ENCODE assay signal across 8 cellular contexts in genomic region chr2:64751286-64752260, GRCh38.
A peak's percentile ranks its signal among the peaks of the same experiment; 100 is the strongest.
DNase-seq lines count a peak whose midpoint lies in the region; ATAC-seq, FAIRE-seq and TF ChIP-seq lines count a peak whose summit lies in the region.

No MANE protein-coding gene starts in this region.

- dilution Hi-C loops in IMR-90 (cut with HindIII; ENCODE audit: low sequenced_read_pairs, unreplicated experiment): no loop called here

- POLR2A ChIA-PET in IMR-90 (lab: Charles Lee; ENCODE audit: unreplicated experiment): interaction anchor here (0.6 to 1.2 kb wide), 9 partner anchors 16 to 379 kb away, joined by 3 to 8 read pairs (median 3); partner anchors contain the start of gene SERTAD2

- peak overlapping the region; percentile 87 for H3K23ac ChIP-seq in IMR-90 (ENCODE audit: low read depth, low read length)

- peak overlapping the region; percentile 91 for H3K27ac ChIP-seq in IMR-90 (ENCODE audit: insufficient read depth, low read length)
- H3K27ac ChIP-seq in RWPE2 (ENCODE audit: poor library complexity, severe bottlenecking): peak overlapping the region; percentile 87
- peak overlapping the region; percentile 99 for H3K27ac ChIP-seq in skeletal muscle tissue (ENCODE audit: low read depth, low read length)

- H3K4me3 Mint-ChIP-seq in activated T-cell treated with anti-CD3 and anti-CD28 coated beads, Interleukin-2, amount 50 U/mL, for 24 hours: peak overlapping the region; percentile 93
- peak overlapping the region; percentile 94 to 100 (median 97) for H3K4me3 Mint-ChIP-seq in immature natural killer cell

- H3K27me3 ChIP-seq in IMR-90 (ENCODE audit: control insufficient read depth, insufficient read depth, low read length): no peaks in the 10 kb centered on the region
- no peaks in the 10 kb centered on the region for H3K27me3 ChIP-seq in RWPE2 (ENCODE audit: insufficient read depth, poor library complexity, severe bottlenecking)
- no peaks in the 10 kb centered on the region for H3K27me3 ChIP-seq in bronchial epithelial cell (ENCODE audit: control insufficient read depth, insufficient read depth, low read length)
- no peaks in the 10 kb centered on the region for H3K27me3 ChIP-seq in skeletal muscle tissue (ENCODE audit: control insufficient read depth in 3 of 3, insufficient read depth in 3 of 3, low read length in 3 of 3)

- DNase-seq in activated T-cell treated with anti-CD3 and anti-CD28 coated beads, Interleukin-2, amount 50 U/mL, for 24 hours: no peak
- no peak for DNase-seq in activated T-cell treated with anti-CD3 and anti-CD28 coated beads, Interleukin-2, amount 50 U/mL, for 48 hours
- DNase-seq in IMR-90: peak; percentile 49
- peak; percentile 98 for DNase-seq in RWPE2 (ENCODE audit: low spot score)
- DNase-seq in bronchial epithelial cell (ENCODE audit: low read depth): peak; percentile 94
- peak in 2 of 3 donors; percentile 98 for DNase-seq in immature natural killer cell

- H3K9me3 ChIP-seq in IMR-90 (ENCODE audit: control insufficient read depth, insufficient read depth, low read length) (0 out of 2 replicates have a peak, but pooled peaks cover 2% of the 10 kb centered on the region), RWPE2 (ENCODE audit: severe bottlenecking) (no peaks in the 10 kb centered on the region), skeletal muscle tissue (ENCODE audit: control insufficient read depth in 3 of 3, low read length in 3 of 3) (no peaks in the 10 kb centered on the region)

- peak; percentile 73 for TF ChIP-seq POLR2A in IMR-90 (IDR thresholded peaks at IDR 0.05; ENCODE audit: low read depth, low read length)

- H3K9me3 Mint-ChIP-seq in activated T-cell treated with anti-CD3 and anti-CD28 coated beads, Interleukin-2, amount 50 U/mL, for 24 hours: no peaks in the 10 kb centered on the region
- H3K9me3 Mint-ChIP-seq in immature natural killer cell: no peaks in the 10 kb centered on the region

- H3K4me1 ChIP-seq in IMR-90 (ENCODE audit: control insufficient read depth, insufficient read depth, low read length) (peaks cover 2% of the 10 kb centered on the region; the same call in 1 of the 2 replicates), RWPE2 (ENCODE audit: insufficient read depth, poor library complexity, severe bottlenecking) (peaks cover 25% of the 10 kb centered on the region), skeletal muscle tissue (ENCODE audit: control insufficient read depth in 3 of 3, insufficient read depth in 3 of 3, low read length in 3 of 3) (peaks cover 5 to 16% (median 9%) of the 10 kb centered on the region in 3 donors)

- peaks cover 3% of the 10 kb centered on the region; the same call in 1 of the 2 replicates for H3K9me1 ChIP-seq in IMR-90 (ENCODE audit: insufficient read depth, low read length)

- peak overlapping the region; percentile 57 for H4K5ac ChIP-seq in IMR-90 (ENCODE audit: low read depth, low read length)

- ATAC-seq in GM21717 (IDR thresholded peaks at IDR 0.05; ENCODE audit: unreplicated experiment) (peak; percentile 84), IMR-90 (ENCODE audit: low read depth) (peak; percentile 90), RWPE2 (ENCODE audit: low read depth) (peak; percentile 84)

- H2BK120ac ChIP-seq in IMR-90 (ENCODE audit: low read depth, low read length): peak overlapping the region; percentile 73

- intact Hi-C loops in IMR-90 (cut with micrococcal nuclease): loop anchor here (1.0 to 10.0 kb wide), 6 partner anchors 16 to 417 kb away; no protein-coding TSS in a partner anchor

- H3K27ac Mint-ChIP-seq in activated T-cell treated with anti-CD3 and anti-CD28 coated beads, Interleukin-2, amount 50 U/mL, for 24 hours: peak overlapping the region; percentile 95
- peak overlapping the region; percentile 85 to 99 (median 97) for H3K27ac Mint-ChIP-seq in immature natural killer cell

- peak overlapping the region; percentile 94 for H2BK15ac ChIP-seq in IMR-90 (ENCODE audit: low read depth, low read length)

- no peaks in the 10 kb centered on the region for H4K20me1 ChIP-seq in IMR-90 (ENCODE audit: insufficient read depth, low read length)

- H3K4me1 Mint-ChIP-seq in activated T-cell treated with anti-CD3 and anti-CD28 coated beads, Interleukin-2, amount 50 U/mL, for 24 hours (ENCODE audit: low read depth): peaks cover 32% of the 10 kb centered on the region
- peaks cover 11 to 25% of the 10 kb centered on the region in 2 donors for H3K4me1 Mint-ChIP-seq in immature natural killer cell

- H4K91ac ChIP-seq in IMR-90 (ENCODE audit: insufficient read depth, low read depth, low read length): peak overlapping the region; percentile 95

- H2AK9ac ChIP-seq in IMR-90 (replicated peaks; ENCODE audit: low read depth, low read length, poor library complexity): peak overlapping the region; percentile 99

- H3K4me3 ChIP-seq in IMR-90 (ENCODE audit: insufficient read depth, low read depth, low read length) (peak overlapping the region; percentile 56), RWPE2 (ENCODE audit: severe bottlenecking) (peak overlapping the region; percentile 55), bronchial epithelial cell (ENCODE audit: low read depth, low read length) (peak overlapping the region; percentile 56), skeletal muscle tissue (ENCODE audit: low read length in 3 of 3) (peak overlapping the region; percentile 92 to 99 (median 93))

- no peak for FAIRE-seq in bronchial epithelial cell (lab: Jason Lieb, UNC)

- in situ Hi-C loops in IMR-90 (cut with MboI; ENCODE audit: low sequenced_read_pairs): loop anchor here (5.0 kb wide), 1 partner anchor 111 kb away; no protein-coding TSS in a partner anchor

- H3K36me3 Mint-ChIP-seq in activated T-cell treated with anti-CD3 and anti-CD28 coated beads, Interleukin-2, amount 50 U/mL, for 24 hours (ENCODE audit: low read depth): peaks cover 8% of the 10 kb centered on the region
- no peaks in the 10 kb centered on the region for H3K36me3 Mint-ChIP-seq in immature natural killer cell

- WGBS in IMR-90 (ENCODE audit: extremely low coverage in 2 of 2, insufficient read length in 1 of 2), 2 experiments: 0% methylated on average over 27 of the region's 59 CpGs; no CpG with 5 or more reads in 1 of the 2 experiments

- TF ChIP-seq CTCF in IMR-90 (conservative IDR thresholded peaks at IDR 0.05; ENCODE audit: low read depth, low read length) (peak; percentile 52), RWPE2 (IDR thresholded peaks at IDR 0.05; ENCODE audit: poor library complexity, severe bottlenecking) (no peak), bronchial epithelial cell (IDR thresholded peaks at IDR 0.05; ENCODE audit: insufficient read depth, low read length, severe bottlenecking) (peak; percentile 37)

- peak overlapping the region; percentile 7 for H2BK20ac ChIP-seq in IMR-90 (ENCODE audit: low read depth, low read length)

- TF ChIP-seq RAD21 in IMR-90 (IDR thresholded peaks at IDR 0.05; ENCODE audit: low read length): peak; percentile 57

- no peaks in the 10 kb centered on the region for H3K27me3 Mint-ChIP-seq in activated T-cell treated with anti-CD3 and anti-CD28 coated beads, Interleukin-2, amount 50 U/mL, for 24 hours
- peaks cover 5 to 11% (median 7%) of the 10 kb centered on the region in 3 donors for H3K27me3 Mint-ChIP-seq in immature natural killer cell (ENCODE audit: low read depth in 3 of 3)

- H3K4ac ChIP-seq in IMR-90 (ENCODE audit: low read depth, low read length): peak overlapping the region; percentile 87

- peak overlapping the region; percentile 92 for H2AK5ac ChIP-seq in IMR-90 (ENCODE audit: low read depth, low read length)

- H3K14ac ChIP-seq in IMR-90 (replicated peaks; ENCODE audit: low read depth, low read length): peak overlapping the region; percentile 84

- H3K4me2 ChIP-seq in IMR-90 (ENCODE audit: low read depth, low read length): peak overlapping the region; percentile 87

- peaks cover 3 to 14% of the 10 kb centered on the region in 2 experiments; a peak in 2 of 4 replicates for H3K79me1 ChIP-seq in IMR-90 (ENCODE audit: low read depth in 1 of 2, low read length in 2 of 2)

- H3K18ac ChIP-seq in IMR-90 (ENCODE audit: low read depth, low read length): peak overlapping the region; percentile 86

- H3K9ac ChIP-seq in IMR-90 (ENCODE audit: low read depth, low read length) (peak overlapping the region; percentile 91), skeletal muscle tissue (ENCODE audit: low read depth in 1 of 3, low read length in 3 of 3) (peak overlapping the region; percentile 98)

- H2AFZ ChIP-seq in IMR-90 (replicated peaks; ENCODE audit: low read length, poor library complexity): peak overlapping the region; percentile 95

- peak overlapping the region; percentile 94 for H3K56ac ChIP-seq in IMR-90 (ENCODE audit: extremely low read depth, insufficient read depth, low read length)

- H2BK5ac ChIP-seq in IMR-90 (ENCODE audit: low read depth, low read length, poor library complexity, severe bottlenecking): peak overlapping the region; percentile 88

- peak overlapping the region; percentile 86 to 89 for H4K8ac ChIP-seq in IMR-90 (ENCODE audit: low read depth in 2 of 2, low read length in 2 of 2)

- no TSS peak for BruUV-seq in IMR-90 (replicated peaks; lab: Mats Ljungman, UMichigan)

- CTCF ChIA-PET in IMR-90 (lab: Yijun Ruan, JAX): interaction anchor here (0.6 to 1.8 kb wide), 12 partner anchors 10 to 105 kb away, joined by 3 to 6 read pairs (median 3); partner anchors contain the start of gene SERTAD2

- no peaks in the 10 kb centered on the region for H3K36me3 ChIP-seq in IMR-90 (ENCODE audit: control insufficient read depth, insufficient read depth, low read length)
- H3K36me3 ChIP-seq in RWPE2 (ENCODE audit: low read depth): no peaks in the 10 kb centered on the region
- H3K36me3 ChIP-seq in bronchial epithelial cell (ENCODE audit: control insufficient read depth, insufficient read depth, low read length): no peaks in the 10 kb centered on the region
- no peaks in the 10 kb centered on the region for H3K36me3 ChIP-seq in skeletal muscle tissue (ENCODE audit: control insufficient read depth in 3 of 3, insufficient read depth in 3 of 3, low read length in 3 of 3)

TF ChIP-seq in IMR-90, 13 proteins besides CTCF, POLR2A, EP300 and RAD21 (continues in another document):
- TF ChIP-seq RCOR1 (IDR thresholded peaks at IDR 0.05; ENCODE audit: insufficient replicate concordance, low read length) (no peak), FOS (IDR thresholded peaks at IDR 0.05; ENCODE audit: low read depth, low read length) (peak; percentile 52; the same call in 1 of the 2 replicates), RFX5 (IDR thresholded peaks at IDR 0.05; ENCODE audit: low read depth, low read length) (no peak), MAFK (IDR thresholded peaks at IDR 0.05; ENCODE audit: low read depth, low read length) (no peak), CEBPB (IDR thresholded peaks at IDR 0.05; ENCODE audit: low read depth, low read length) (no peak), SMC3 (IDR thresholded peaks at IDR 0.05; ENCODE audit: low read depth, low read length) (peak; percentile 62), MAZ (IDR thresholded peaks at IDR 0.05; ENCODE audit: borderline replicate concordance, low read depth, low read length) (peak; percentile 97), MXI1 (IDR thresholded peaks at IDR 0.05; ENCODE audit: borderline replicate concordance, low read depth, low read length) (peak; percentile 14; the same call in 1 of the 2 replicates), CHD1 (IDR thresholded peaks at IDR 0.05; ENCODE audit: low read depth, low read length) (no peak)

Comparison
In these comparisons a context has a peak if more than half of its experiments do, and no peak if none do; other contexts are left out.
1. DNase-seq: peak in IMR-90 (single experiment), RWPE2 (single experiment), bronchial epithelial cell (single experiment) and immature natural killer cell (2 of 3); none in activated T-cell treated with anti-CD3 and anti-CD28 coated beads, Interleukin-2, amount 50 U/mL, for 24 hours (single experiment) and activated T-cell treated with anti-CD3 and anti-CD28 coated beads, Interleukin-2, amount 50 U/mL, for 48 hours (0 of 2).
2. Peak in every context shown above with its lines, with median percentiles within 50 percentile points of each other: ATAC-seq, H3K27ac ChIP-seq and H3K4me3 ChIP-seq.